7 cellular contexts compared by ENCODE assay signal in genomic region chr17:13070732-13071131, GRCh38.
"Had no signal": no experiment of that assay in that cellular context is flagged by ENCODE, and none has a peak within 500 bp of the region (broad histone marks: within the 10 kb centered on the region; RNA-seq: fewer than 3 reads in every experiment).

No MANE protein-coding gene starts in this region.

- FAIRE-seq: HepG2, HTR-8/SVneo, K562 had no signal

- ATAC-seq: HepG2, K562 had no signal

- H3K27ac ChIP-seq: HL-60 had no signal

- DNase-seq: IMR-90, KBM-7, KG1 had no signal

- H3K4me3 ChIP-seq: K562 had no signal
